In genomic region chr10:78729366-78729765, GRCh38 we compare ENCODE assay signal across 13 cellular contexts.
DNase-seq lines count a peak whose midpoint lies in the region; ATAC-seq and TF ChIP-seq lines count a peak whose summit lies in the region.
"Had no signal": no experiment of that assay in that cellular context is flagged by ENCODE, and none has a peak within 500 bp of the region (broad histone marks: within the 10 kb centered on the region; RNA-seq: fewer than 3 reads in every experiment).

No MANE protein-coding gene starts in this region.

- BruUV-seq in PC-3 (replicated peaks; lab: Mats Ljungman, UMichigan) = no TSS peak

- POLR2A ChIA-PET in PC-3 (lab: Charles Lee; ENCODE audit: unreplicated experiment) = interaction anchor here (0.6 kb wide), 1 partner anchor 294 kb away, joined by 4 read pairs; no protein-coding TSS in a partner anchor

- DNase-seq in kidney tubule cell (ENCODE audit: low spot score) (peak; percentile 33), thyroid gland (peak; percentile 75 to 80), glomerular visceral epithelial cell (ENCODE audit: extremely low spot score) (no peak), brain microvascular endothelial cell (no peak), PC-3 (no peak)
- DNase-seq: CD4-positive, alpha-beta T cell; DMS79; GM23248; H7; IMR-90 had no signal

- no peaks in the 10 kb centered on the region for H3K9me3 ChIP-seq in thyroid gland
- H3K9me3 ChIP-seq in PC-3 (ENCODE audit: low read length) = no peaks in the 10 kb centered on the region

- no peak for ATAC-seq in PC-3
- ATAC-seq: GM12878 had no signal

- H3K9ac ChIP-seq in PC-3 (ENCODE audit: low read length) = no peak overlapping the region
- H3K9ac ChIP-seq: GM23248 had no signal

- in situ Hi-C loops in brain microvascular endothelial cell (cut with HindIII; ENCODE audit: low pct_ligation_motif_present, low sequenced_read_pairs) = no loop called here

- CTCF ChIA-PET in PC-3 (lab: Charles Lee) = no interaction called here

- H3F3A ChIP-seq in PC-3 (ENCODE audit: low read length, unreplicated experiment) = no peaks in the 10 kb centered on the region

- no peaks in the 10 kb centered on the region for H3K36me3 ChIP-seq in thyroid gland
- H3K36me3 ChIP-seq in brain microvascular endothelial cell (replicated peaks) = no peaks in the 10 kb centered on the region
- H3K36me3 ChIP-seq in PC-3 (ENCODE audit: low read depth, low read length) = no peaks in the 10 kb centered on the region

- 54 to 57% methylated on average over 8 of the region's 8 CpGs for WGBS in thyroid gland, 2 donors

- no peaks in the 10 kb centered on the region for H3K9me2 ChIP-seq in PC-3 (replicated peaks; ENCODE audit: low read length)

- H3K79me2 ChIP-seq in PC-3 (ENCODE audit: low read length) = no peaks in the 10 kb centered on the region

- no peak overlapping the region for H3K4me3 ChIP-seq in thyroid gland (replicated peaks in 1 of 3)
- H3K4me3 ChIP-seq in brain microvascular endothelial cell (ENCODE audit: low read depth, low read length) = no peak overlapping the region
- no peak overlapping the region for H3K4me3 ChIP-seq in PC-3 (ENCODE audit: low read length)
- H3K4me3 ChIP-seq: GM12878, GM23248 had no signal

- H3K4me1 ChIP-seq in thyroid gland = peaks cover 45 to 49% of the 10 kb centered on the region in 2 donors
- H3K4me1 ChIP-seq in PC-3 (ENCODE audit: insufficient read depth, low read length) = no peaks in the 10 kb centered on the region

- H4K20me1 ChIP-seq in PC-3 (ENCODE audit: low read length) = no peaks in the 10 kb centered on the region

- peak in 1 of 2 donors; percentile 21 for TF ChIP-seq POLR2A in thyroid gland (IDR thresholded peaks at IDR 0.05)

- no peak overlapping the region for H2AFZ ChIP-seq in PC-3 (ENCODE audit: low read length)
- H2AFZ ChIP-seq: GM23248 had no signal

- H3K4me2 ChIP-seq in PC-3 (ENCODE audit: low read length) = no peak overlapping the region

- TF ChIP-seq CTCF in C4-2B (conservative IDR thresholded peaks at IDR 0.05) = no peak
- TF ChIP-seq CTCF in VCaP (conservative IDR thresholded peaks at IDR 0.05) = no peak
- peak in 3 of 6 experiments; percentile 16 to 30 (median 21) for TF ChIP-seq CTCF in thyroid gland (IDR thresholded peaks at IDR 0.05)
- no peak for TF ChIP-seq CTCF in brain microvascular endothelial cell (IDR thresholded peaks at IDR 0.05; ENCODE audit: low read depth, low read length, missing control alignments)
- no peak for TF ChIP-seq CTCF in PC-3 (conservative IDR thresholded peaks at IDR 0.05; ENCODE audit: low read depth, low read length)

- H3K27ac ChIP-seq in C4-2B = peak overlapping the region; percentile 57
- H3K27ac ChIP-seq in VCaP = peak overlapping the region; percentile 88
- peak overlapping the region; percentile 81 to 95 (median 82) for H3K27ac ChIP-seq in thyroid gland
- H3K27ac ChIP-seq in brain microvascular endothelial cell = no peak overlapping the region
- H3K27ac ChIP-seq in PC-3 (ENCODE audit: low read length) = no peak overlapping the region
- H3K27ac ChIP-seq: GM23248 had no signal

- intact Hi-C loops in thyroid gland (cut with DNase I) (no loop called here), PC-3 (cut with micrococcal nuclease) (no loop called here)

- H3K27me3 ChIP-seq in thyroid gland (no peaks in the 10 kb centered on the region), brain microvascular endothelial cell (replicated peaks) (peaks cover 13% of the 10 kb centered on the region), PC-3 (ENCODE audit: low read length) (peaks cover 97% of the 10 kb centered on the region)

Comparison
In these comparisons a context has a peak if more than half of its experiments do, and no peak if none do; other contexts are left out.
1. H3K27ac ChIP-seq: peak in C4-2B (single experiment), VCaP (single experiment) and thyroid gland (3 of 3); none in brain microvascular endothelial cell (single experiment) and PC-3 (single experiment).
2. DNase-seq: peak in kidney tubule cell (single experiment) and thyroid gland (2 of 2); none in glomerular visceral epithelial cell (single experiment), brain microvascular endothelial cell (single experiment) and PC-3 (single experiment).